Comparison of ENCODE assay signal across 8 cellular contexts in genomic region chr6:105992315-105992961, GRCh38.
A peak's percentile ranks its signal among the peaks of the same experiment; 100 is the strongest.
DNase-seq lines count a peak whose midpoint lies in the region; FAIRE-seq and TF ChIP-seq lines count a peak whose summit lies in the region.

No MANE protein-coding gene starts in this region.

- DNase-seq in GM10266 (ENCODE audit: extremely low spot score) (peak; percentile 95), HEK293T (ENCODE audit: extremely low spot score) (peak; percentile 93), MV-4-11 (lab: John Stamatoyannopoulos, UW) (peak; percentile 70), SW480 (ENCODE audit: low spot score) (peak; percentile 74), adrenal gland (peak; percentile 72 to 87 (median 79)), left ventricle myocardium inferior (peak; percentile 82), putamen (ENCODE audit: low spot score) (peak; percentile 37), urothelium cell line (ENCODE audit: low spot score) (peak; percentile 92)

- H3K9me3 ChIP-seq in adrenal gland (replicated peaks in 1 of 3) (no peaks in the 10 kb centered on the region), left ventricle myocardium inferior (replicated peaks) (no peaks in the 10 kb centered on the region)

- no peak for TF ChIP-seq POLR2A in adrenal gland (IDR thresholded peaks at IDR 0.05)

- WGBS in adrenal gland, 4 donors = 2 to 4% (median 3%) methylated on average over 23 to 34 of the region's 34 CpGs

- H3K4me3 ChIP-seq in adrenal gland (peak overlapping the region; percentile 8 to 96 (median 38)), left ventricle myocardium inferior (peak overlapping the region; percentile 72)

- H3K27ac ChIP-seq in adrenal gland (peak overlapping the region in 1 of 5 donors; percentile 35), left ventricle myocardium inferior (replicated peaks) (peak overlapping the region; percentile 75)

- H3K36me3 ChIP-seq in adrenal gland (replicated peaks in 1 of 2) (no peaks in the 10 kb centered on the region), left ventricle myocardium inferior (no peaks in the 10 kb centered on the region)

- intact Hi-C loops in adrenal gland (cut with DNase I) (no loop called here), left ventricle myocardium inferior (cut with micrococcal nuclease) (loop anchor here (10.0 kb wide), 1 partner anchor 498 kb away; no protein-coding TSS in a partner anchor)

- CTCF ChIA-PET in HEK293T (lab: Yijun Ruan, JAX) = interaction anchor here (0.6 to 1.9 kb wide), 6 partner anchors 9 to 488 kb away, joined by 3 to 7 read pairs (median 4); no protein-coding TSS in a partner anchor

- no peak for FAIRE-seq in urothelium cell line (lab: Jason Lieb, UNC)

- POLR2A ChIA-PET in HEK293T (lab: Yijun Ruan, JAX) = interaction anchor here (0.7 to 1.8 kb wide), 7 partner anchors 8 to 94 kb away, joined by 3 to 8 read pairs (median 4); partner anchors contain the start of gene PRDM1

- H3K4me1 ChIP-seq in adrenal gland (replicated peaks in 1 of 2) = peaks cover 0 to 14% of the 10 kb centered on the region in 2 donors
- H3K4me1 ChIP-seq in left ventricle myocardium inferior = peaks cover 35% of the 10 kb centered on the region

- H3K27me3 ChIP-seq in adrenal gland (peaks cover 37% of the 10 kb centered on the region), left ventricle myocardium inferior (ENCODE audit: low read depth) (peaks cover 100% of the 10 kb centered on the region)

- TF ChIP-seq CTCF in GM10266 (IDR thresholded peaks at IDR 0.05; ENCODE audit: control insufficient read depth, insufficient read depth, low read depth, missing control alignments) (no peak), adrenal gland (IDR thresholded peaks at IDR 0.05) (no peak), left ventricle myocardium inferior (IDR thresholded peaks at IDR 0.05; ENCODE audit: borderline replicate concordance) (peak; percentile 13)

TF ChIP-seq in HEK293T, 16 proteins besides CTCF, POLR2A, EP300 and RAD21:
- no peak for TF ChIP-seq HDGF (IDR thresholded peaks at IDR 0.05; ENCODE audit: borderline replicate concordance)
- TF ChIP-seq L3MBTL2 (conservative IDR thresholded peaks at IDR 0.05) = peak; percentile 99
- no peak for TF ChIP-seq LEF1 (IDR thresholded peaks at IDR 0.05; ENCODE audit: borderline replicate concordance)

Comparison
In these comparisons a context has a peak if more than half of its experiments do, and no peak if none do; other contexts are left out.
1. DNase-seq: peak in every context shown above with its lines; median percentile 95 in GM10266; 93 in HEK293T; 92 in urothelium cell line; 82 in left ventricle myocardium inferior; 79 in adrenal gland; 74 in SW480; 70 in MV-4-11; 37 in putamen.